Comparison of ENCODE assay signal across 14 cellular contexts in genomic region chr20:56433880-56434255, GRCh38. TPM values are rescaled to one million over a fixed set of nuclear protein-coding genes. Genes with fewer than 3 reads are reported as not detected.
A peak's percentile ranks its signal among the peaks of the same experiment; 100 is the strongest.
DNase-seq lines count a peak whose midpoint lies in the region; ATAC-seq and TF ChIP-seq lines count a peak whose summit lies in the region.
"Had no signal": no experiment of that assay in that cellular context is flagged by ENCODE, and none has a peak within 500 bp of the region (broad histone marks: within the 10 kb centered on the region; RNA-seq: fewer than 3 reads in every experiment).

No MANE protein-coding gene starts in this region.

- DNase-seq in SK-N-SH (no peak), HFF-Myc (ENCODE audit: extremely low read depth, low read depth) (peak; percentile 77), choroid plexus epithelial cell (ENCODE audit: low read depth) (peak; percentile 91), H7 (no peak), chondrocyte (ENCODE audit: low spot score) (no peak)
- DNase-seq in natural killer cell treated with Interleukin-12 subunit alpha and Interleukin-12 subunit beta and Interleukin-15 and Interleukin-18, amount 100 ng/mL, for 72 hours (ENCODE audit: low spot score) = no peak
- DNase-seq: colonic mucosa, NCI-H446 treated with DMSO at 0.1 percent for 48 hours had no signal

- WGBS in SK-N-SH (ENCODE audit: low lambda C conversion rate) = 32% methylated on average over 6 of the region's 6 CpGs

- no peaks in the 10 kb centered on the region for H3K27me3 ChIP-seq in SK-N-SH (ENCODE audit: insufficient read depth)
- peaks cover 2% of the 10 kb centered on the region; the same call in 1 of the 2 replicates for H3K27me3 ChIP-seq in H7 (ENCODE audit: control insufficient read depth, insufficient read depth, low read length)
- H3K27me3 ChIP-seq: colonic mucosa had no signal

- no peak overlapping the region for H3K27ac ChIP-seq in SK-N-SH (ENCODE audit: low read depth in 2 of 2, low read length in 1 of 2)
- H3K27ac ChIP-seq: 22Rv1, colonic mucosa, prostate gland, RWPE1 had no signal

- no peaks in the 10 kb centered on the region for H3K9me3 ChIP-seq in SK-N-SH
- H3K9me3 ChIP-seq: colonic mucosa, prostate gland had no signal

- H3K36me3 ChIP-seq in SK-N-SH (replicated peaks in 1 of 2; ENCODE audit: control insufficient read depth in 1 of 2, insufficient read depth in 2 of 2, low read length in 1 of 2) (no peaks in the 10 kb centered on the region), H7 (replicated peaks; ENCODE audit: control insufficient read depth, insufficient read depth, low read length) (no peaks in the 10 kb centered on the region)
- H3K36me3 ChIP-seq: colonic mucosa, prostate gland had no signal

- POLR2A ChIA-PET in SK-N-SH (lab: Yijun Ruan, JAX) = no interaction called here

- H3K4me2 ChIP-seq in SK-N-SH = no peak overlapping the region

- H3K79me2 ChIP-seq in SK-N-SH (ENCODE audit: insufficient read depth) = no peaks in the 10 kb centered on the region

- H4K20me1 ChIP-seq in SK-N-SH (ENCODE audit: insufficient read depth) = no peaks in the 10 kb centered on the region

- ATAC-seq in SK-N-SH treated with all-trans-retinoic acid at 6 μM for 48 hours (no peak), HG02938 (IDR thresholded peaks at IDR 0.05; ENCODE audit: unreplicated experiment) (no peak)
- ATAC-seq in natural killer cell treated with Interleukin-12 subunit alpha and Interleukin-12 subunit beta and Interleukin-15 and Interleukin-18, amount 100 ng/mL, for 72 hours = peak; percentile 84 to 85

- H2AFZ ChIP-seq in SK-N-SH (ENCODE audit: low read depth) = peak overlapping the region; percentile 40; the same call in 1 of the 2 replicates

- TF ChIP-seq EP300 in SK-N-SH (IDR thresholded peaks at IDR 0.05; ENCODE audit: borderline replicate concordance in 1 of 2, low read depth in 1 of 2, low read length in 1 of 2) = no peak

- H3F3A ChIP-seq in SK-N-SH (replicated peaks; ENCODE audit: insufficient read depth) = peaks cover 2% of the 10 kb centered on the region

- H3K4me1 Mint-ChIP-seq in natural killer cell treated with Interleukin-12 subunit alpha and Interleukin-12 subunit beta and Interleukin-15 and Interleukin-18, amount 100 ng/mL, for 72 hours (ENCODE audit: low read depth in 2 of 2) = peaks cover 48% of the 10 kb centered on the region in 2 donors
- peaks cover 31% of the 10 kb centered on the region for H3K4me1 Mint-ChIP-seq in chondrocyte (ENCODE audit: low read depth)

- H3K4me3 ChIP-seq in SK-N-SH (ENCODE audit: low read depth in 2 of 2, low read length in 1 of 2) (no peak overlapping the region), HFF-Myc (replicated peaks; ENCODE audit: low read depth, low read length) (no peak overlapping the region), choroid plexus epithelial cell (ENCODE audit: low read depth, low read length) (no peak overlapping the region), H7 (ENCODE audit: insufficient read depth, low read depth, low read length) (no peak overlapping the region)
- H3K4me3 ChIP-seq: colonic mucosa, prostate gland had no signal

- peak overlapping the region; percentile 54 for H3K4me3 Mint-ChIP-seq in natural killer cell treated with Interleukin-12 subunit alpha and Interleukin-12 subunit beta and Interleukin-15 and Interleukin-18, amount 100 ng/mL, for 72 hours
- no peak overlapping the region for H3K4me3 Mint-ChIP-seq in chondrocyte (ENCODE audit: unreplicated experiment)

- peak overlapping the region; percentile 78 to 82 for H3K27ac Mint-ChIP-seq in natural killer cell treated with Interleukin-12 subunit alpha and Interleukin-12 subunit beta and Interleukin-15 and Interleukin-18, amount 100 ng/mL, for 72 hours
- no peak overlapping the region for H3K27ac Mint-ChIP-seq in chondrocyte (ENCODE audit: unreplicated experiment)

- no peak for TF ChIP-seq CTCF in SK-N-SH (IDR thresholded peaks at IDR 0.05)
- no peak for TF ChIP-seq CTCF in HFF-Myc (IDR thresholded peaks at IDR 0.05; ENCODE audit: low read depth, low read length, missing control alignments)
- no peak for TF ChIP-seq CTCF in choroid plexus epithelial cell (conservative IDR thresholded peaks at IDR 0.05; ENCODE audit: low read depth, low read length)
- TF ChIP-seq CTCF in chondrocyte (IDR thresholded peaks at IDR 0.05) = no peak

- CTCF ChIA-PET in SK-N-SH (lab: Yijun Ruan, JAX) = interaction anchor here (1.3 to 1.5 kb wide), 2 partner anchors 13 to 35 kb away, joined by 3 read pairs; no protein-coding TSS in a partner anchor

- no peaks in the 10 kb centered on the region; a peak in 1 of 4 replicates for H3K4me1 ChIP-seq in SK-N-SH (ENCODE audit: control insufficient read depth in 1 of 2, insufficient read depth in 2 of 2, low read depth in 1 of 2, low read length in 1 of 2)
- H3K4me1 ChIP-seq: colonic mucosa, prostate gland had no signal

- TF ChIP-seq RAD21 in SK-N-SH (IDR thresholded peaks at IDR 0.05; ENCODE audit: low read length) = no peak

- H3K27me3 Mint-ChIP-seq in natural killer cell treated with Interleukin-12 subunit alpha and Interleukin-12 subunit beta and Interleukin-15 and Interleukin-18, amount 100 ng/mL, for 72 hours = no peaks in the 10 kb centered on the region
- no peaks in the 10 kb centered on the region for H3K27me3 Mint-ChIP-seq in chondrocyte (ENCODE audit: low read depth)

- no peaks in the 10 kb centered on the region for H3K36me3 Mint-ChIP-seq in natural killer cell treated with Interleukin-12 subunit alpha and Interleukin-12 subunit beta and Interleukin-15 and Interleukin-18, amount 100 ng/mL, for 72 hours
- no peaks in the 10 kb centered on the region for H3K36me3 Mint-ChIP-seq in chondrocyte (ENCODE audit: low read depth)

- peaks cover 3% of the 10 kb centered on the region for H3K9me3 Mint-ChIP-seq in natural killer cell treated with Interleukin-12 subunit alpha and Interleukin-12 subunit beta and Interleukin-15 and Interleukin-18, amount 100 ng/mL, for 72 hours
- H3K9me3 Mint-ChIP-seq in chondrocyte (ENCODE audit: low read depth) = no peaks in the 10 kb centered on the region

- H3K9ac ChIP-seq in SK-N-SH = no peak overlapping the region

- no peaks in the 10 kb centered on the region for H3K9me2 ChIP-seq in SK-N-SH

TF ChIP-seq in SK-N-SH, 30 proteins besides CTCF, POLR2A, EP300 and RAD21 (continues in another document):
- TF ChIP-seq NRF1 (IDR thresholded peaks at IDR 0.05; ENCODE audit: low read depth, low read length) (no peak), EZH2phosphoT487 (IDR thresholded peaks at IDR 0.05; ENCODE audit: borderline replicate concordance, low read depth) (no peak), PBX3 (IDR thresholded peaks at IDR 0.05) (no peak)

TF ChIP-seq in SK-N-SH treated with all-trans-retinoic acid at 6 μM for 48 hours, 23 proteins besides CTCF, POLR2A, EP300 and RAD21 (continues in another document):
- TF ChIP-seq ZFP30 (CRISPR knock-in tag; IDR thresholded peaks at IDR 0.05) (no peak), ZNF70 (CRISPR knock-in tag; IDR thresholded peaks at IDR 0.05) (no peak)

RNA-seq across cellular contexts. Expression of gene CASS4, which starts 21.8 kb away (rescaled TPM):
- 0.02 TPM in 1 of 2 replicates, not detected in the other for polyA plus RNA-seq in SK-N-SH (2012; rRNA removed)
- 0.03 TPM in 1 of 2 replicates, not detected in the other for polyA plus RNA-seq in SK-N-SH (2012; cell fraction: cytosol; rRNA removed)
- polyA plus RNA-seq in SK-N-SH (2012; cell fraction: nucleus; rRNA removed) = 0.02 and 0.06 TPM in 2 replicates
- total RNA-seq in natural killer cell treated with Interleukin-12 subunit alpha and Interleukin-12 subunit beta and Interleukin-15 and Interleukin-18, amount 100 ng/mL, for 72 hours = 1 to 10 TPM; 1.3 to 4.1 TPM
- not detected in 2 replicates for total RNA-seq in H7 (2014; rRNA removed; shearing (Covaris generic))
- total RNA-seq in chondrocyte = 0.10 to 0.39 TPM in 2 of 3 replicates, not detected in the other
- total RNA-seq: glomerular endothelial cell had no signal

RNA-seq across cellular contexts. Expression of gene RTF2, which starts 34.6 kb away (rescaled TPM):
- 78.2 and 82.8 TPM in 2 replicates for polyA plus RNA-seq in SK-N-SH (2012; rRNA removed)
- 77.8 and 80.1 TPM in 2 replicates for polyA plus RNA-seq in SK-N-SH (2012; cell fraction: cytosol; rRNA removed)
- polyA plus RNA-seq in SK-N-SH (2012; cell fraction: nucleus; rRNA removed) = 75.0 and 78.8 TPM in 2 replicates
- total RNA-seq in natural killer cell treated with Interleukin-12 subunit alpha and Interleukin-12 subunit beta and Interleukin-15 and Interleukin-18, amount 100 ng/mL, for 72 hours = 10 to 100 TPM; 78.5 to 92.2 TPM
- total RNA-seq in H7 (2014; rRNA removed; shearing (Covaris generic)) = 59.7 and 60.8 TPM in 2 replicates
- 61.2 to 79.3 TPM (median 64.7 TPM) in 3 replicates for total RNA-seq in chondrocyte

RNA-seq across cellular contexts. Expression of gene CSTF1, which starts 41.4 kb away (rescaled TPM):
- 23.4 and 31.2 TPM in 2 replicates for polyA plus RNA-seq in SK-N-SH (2012; rRNA removed)
- polyA plus RNA-seq in SK-N-SH (2012; cell fraction: cytosol; rRNA removed) = 23.7 and 25.3 TPM in 2 replicates
- 27.4 and 32.0 TPM in 2 replicates for polyA plus RNA-seq in SK-N-SH (2012; cell fraction: nucleus; rRNA removed)
- 10 to 100 TPM; 39.6 to 40.1 TPM for total RNA-seq in natural killer cell treated with Interleukin-12 subunit alpha and Interleukin-12 subunit beta and Interleukin-15 and Interleukin-18, amount 100 ng/mL, for 72 hours
- total RNA-seq in H7 (2014; rRNA removed; shearing (Covaris generic)) = 71.1 and 100 TPM in 2 replicates
- 23.7 to 33.1 TPM (median 26.0 TPM) in 3 replicates for total RNA-seq in chondrocyte

RNA-seq across cellular contexts. Expression of gene AURKA, which starts 41.9 kb away (rescaled TPM):
- polyA plus RNA-seq in SK-N-SH (2012; rRNA removed) = 24.6 and 27.6 TPM in 2 replicates
- 27.6 and 29.6 TPM in 2 replicates for polyA plus RNA-seq in SK-N-SH (2012; cell fraction: cytosol; rRNA removed)
- polyA plus RNA-seq in SK-N-SH (2012; cell fraction: nucleus; rRNA removed) = 11.1 and 15.1 TPM in 2 replicates
- total RNA-seq in natural killer cell treated with Interleukin-12 subunit alpha and Interleukin-12 subunit beta and Interleukin-15 and Interleukin-18, amount 100 ng/mL, for 72 hours = 10 to 100 TPM; 45.1 to 80.8 TPM
- 158 and 160 TPM in 2 replicates for total RNA-seq in H7 (2014; rRNA removed; shearing (Covaris generic))
- 8.7 to 10.5 TPM (median 9.6 TPM) in 3 replicates for total RNA-seq in chondrocyte

Comparison
In these comparisons a context has a peak if more than half of its experiments do, and no peak if none do; other contexts are left out.
1. DNase-seq: peak in HFF-Myc (single experiment) and choroid plexus epithelial cell (single experiment); none in SK-N-SH (single experiment), natural killer cell treated with Interleukin-12 subunit alpha and Interleukin-12 subunit beta and Interleukin-15 and Interleukin-18, amount 100 ng/mL, for 72 hours (single experiment), H7 (single experiment) and chondrocyte (single experiment).
2. ATAC-seq: peak in natural killer cell treated with Interleukin-12 subunit alpha and Interleukin-12 subunit beta and Interleukin-15 and Interleukin-18, amount 100 ng/mL, for 72 hours (2 of 2); none in SK-N-SH treated with all-trans-retinoic acid at 6 μM for 48 hours (single experiment) and HG02938 (single experiment).